In genomic region chr2:237673130-237673921, GRCh38 we compare ENCODE assay signal across 8 cellular contexts. TPM values are rescaled to one million over a fixed set of nuclear protein-coding genes. Genes with fewer than 3 reads are reported as not detected.
DNase-seq lines count a peak whose midpoint lies in the region; ATAC-seq and TF ChIP-seq lines count a peak whose summit lies in the region.

No MANE protein-coding gene starts in this region.

- no peaks in the 10 kb centered on the region for H4K20me1 ChIP-seq in hepatocyte (ENCODE audit: insufficient read depth, poor library complexity, severe bottlenecking)

- H3K4me3 ChIP-seq in A673 (ENCODE audit: low read depth, low read length, poor library complexity, severe bottlenecking) (peak overlapping the region; percentile 50), hepatocyte (no peak overlapping the region), skeletal muscle satellite cell (ENCODE audit: low read length) (peak overlapping the region; percentile 62)

- DNase-seq in A673 (ENCODE audit: low spot score): peak; percentile 90
- peak; percentile 51 for DNase-seq in NCI-H1092 (lab: John Stamatoyannopoulos, UW)
- peak; percentile 78 for DNase-seq in SW480 (ENCODE audit: low spot score)
- peak; percentile 76 for DNase-seq in activated naive CD8-positive, alpha-beta T cell treated with anti-CD3 and anti-CD28 coated beads, Interleukin-2, amount 50 U/mL, for 16 hours (ENCODE audit: low read depth, low spot score)
- peak; percentile 63 for DNase-seq in hepatocyte (ENCODE audit: low spot score)

- H3K79me2 ChIP-seq in hepatocyte: peaks cover 21% of the 10 kb centered on the region

- H3K9me2 ChIP-seq in hepatocyte (replicated peaks; ENCODE audit: insufficient read depth): no peaks in the 10 kb centered on the region

- H3K27ac ChIP-seq in A673 (ENCODE audit: low read depth, low read length, poor library complexity, severe bottlenecking): peak overlapping the region; percentile 65
- no peak overlapping the region for H3K27ac ChIP-seq in hepatocyte

- no peak overlapping the region for H2AFZ ChIP-seq in hepatocyte

- POLR2A ChIA-PET in A673 (lab: Charles Lee; ENCODE audit: low non-redundant PET): no interaction called here

- intact Hi-C loops in A673 (cut with micrococcal nuclease; ENCODE audit: unreplicated experiment): loop anchor here (1.0 to 2.0 kb wide), 2 partner anchors 72 to 589 kb away; no protein-coding TSS in a partner anchor

- WGBS in hepatocyte (ENCODE audit: low lambda C conversion rate, missing lambda C conversion rate): 77% methylated on average over 35 of the region's 36 CpGs

- TF ChIP-seq CTCF in A673 (conservative IDR thresholded peaks at IDR 0.05; ENCODE audit: low read depth, low read length): peak; percentile 89
- peak; percentile 49 for TF ChIP-seq CTCF in hepatocyte (IDR thresholded peaks at IDR 0.05; ENCODE audit: poor library complexity)

- H3K36me3 ChIP-seq in A673 (ENCODE audit: insufficient read depth, low read length, poor library complexity, severe bottlenecking) (no peaks in the 10 kb centered on the region), hepatocyte (replicated peaks; ENCODE audit: insufficient read depth, low read depth) (no peaks in the 10 kb centered on the region), skeletal muscle satellite cell (ENCODE audit: insufficient read depth, low read length) (peaks cover 14% of the 10 kb centered on the region)

- no peaks in the 10 kb centered on the region for H3K9me3 ChIP-seq in A673 (ENCODE audit: low read depth, low read length, poor library complexity, severe bottlenecking)
- no peaks in the 10 kb centered on the region for H3K9me3 ChIP-seq in hepatocyte (ENCODE audit: low read depth)
- no peaks in the 10 kb centered on the region for H3K9me3 ChIP-seq in skeletal muscle satellite cell (replicated peaks; ENCODE audit: low read length)

- BruUV-seq in A673 (replicated peaks; lab: Mats Ljungman, UMichigan): no TSS peak

- H3K27me3 ChIP-seq in A673 (replicated peaks; ENCODE audit: insufficient read depth, low read depth, low read length, poor library complexity) (no peaks in the 10 kb centered on the region), hepatocyte (no peaks in the 10 kb centered on the region), skeletal muscle satellite cell (ENCODE audit: control insufficient read depth, insufficient read depth, low read length) (no peaks in the 10 kb centered on the region)

- H3K4me2 ChIP-seq in hepatocyte: no peak overlapping the region
- peak overlapping the region; percentile 90 for H3K4me2 ChIP-seq in skeletal muscle satellite cell (ENCODE audit: low read length)

- CTCF ChIA-PET in A673 (lab: Charles Lee): interaction anchor here (0.6 to 4.3 kb wide), 7 partner anchors 10 to 101 kb away, joined by 3 to 41 read pairs (median 4); no protein-coding TSS in a partner anchor

- ATAC-seq in GM19035 (IDR thresholded peaks at IDR 0.05; ENCODE audit: unreplicated experiment) (peak; percentile 35), GM21515 (IDR thresholded peaks at IDR 0.05; ENCODE audit: unreplicated experiment) (no peak)

- H3K4me1 ChIP-seq in A673 (ENCODE audit: insufficient read depth, low read length, poor library complexity, severe bottlenecking) (peaks cover 50% of the 10 kb centered on the region), hepatocyte (ENCODE audit: insufficient read depth) (peaks cover 22% of the 10 kb centered on the region), skeletal muscle satellite cell (ENCODE audit: control insufficient read depth, insufficient read depth, low read length) (peaks cover 64% of the 10 kb centered on the region)

- H3K9ac ChIP-seq in skeletal muscle satellite cell (ENCODE audit: low read depth, low read length): peak overlapping the region; percentile 88

RNA-seq across cellular contexts. Expression of gene LRRFIP1, which starts 45.9 kb away (rescaled TPM):
- total RNA-seq in A673 (2021) (69.3 and 71.8 TPM in 2 replicates), hepatocyte (42.7 and 49.0 TPM in 2 replicates)
- polyA plus RNA-seq in hepatocyte: 64.1 and 81.4 TPM in 2 replicates
- total RNA-seq in skeletal muscle satellite cell (2012; rRNA removed): 41.6 and 46.3 TPM in 2 replicates
